ENCODE assay signal across 19 cellular contexts in the genomic region with DNA sequence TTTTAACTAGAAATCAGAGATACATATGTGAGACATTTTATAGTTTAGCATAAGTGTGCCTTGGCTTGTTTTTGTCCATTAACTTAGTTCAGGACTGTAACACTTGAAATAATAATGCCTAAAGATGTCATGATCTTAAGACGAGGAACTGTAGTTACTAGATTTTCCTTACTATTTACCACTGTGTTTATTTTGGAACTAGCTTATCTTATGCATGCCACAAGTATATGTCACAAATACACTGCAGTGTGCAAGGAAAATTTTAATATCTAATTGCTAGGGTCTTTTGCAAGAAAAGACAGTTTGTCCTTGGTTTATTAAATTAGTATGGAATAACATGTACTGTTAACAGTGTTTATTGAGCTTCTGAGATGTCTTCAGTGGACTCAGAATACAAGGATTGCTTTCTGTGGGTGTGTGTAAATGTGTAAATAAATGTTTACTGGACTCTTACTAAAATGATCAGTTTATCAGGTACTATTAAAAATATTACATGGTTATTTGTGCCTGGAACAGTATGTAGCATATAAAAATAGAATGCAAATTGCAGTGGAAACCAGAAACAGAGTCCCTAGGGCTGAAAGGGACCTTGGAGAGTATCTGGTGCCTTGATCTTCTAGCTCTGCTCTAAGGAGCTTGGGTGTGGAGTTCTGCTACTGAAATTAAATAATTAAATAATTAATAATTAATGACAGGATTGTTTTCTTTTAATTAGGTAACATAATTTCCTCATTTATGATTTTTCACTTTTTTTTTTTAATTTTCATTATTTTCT. TPM values are rescaled to one million over a fixed set of nuclear protein-coding genes. Genes with fewer than 3 reads are reported as not detected.
A peak's percentile ranks its signal among the peaks of the same experiment; 100 is the strongest.
DNase-seq lines count a peak whose midpoint lies in the region; ATAC-seq, FAIRE-seq and TF ChIP-seq lines count a peak whose summit lies in the region.
"Had no signal": no experiment of that assay in that cellular context is flagged by ENCODE, and none has a peak within 500 bp of the region (broad histone marks: within the 10 kb centered on the region; RNA-seq: fewer than 3 reads in every experiment).

No MANE protein-coding gene starts in this region.

- FAIRE-seq in H54 (lab: Jason Lieb, UNC) = peak; percentile 75
- FAIRE-seq: GM12878 had no signal

- H3K4me1 ChIP-seq in effector memory CD4-positive, alpha-beta T cell (ENCODE audit: control insufficient read depth, insufficient read depth, low read length, poor library complexity, severe bottlenecking) = no peaks in the 10 kb centered on the region

- no peaks in the 10 kb centered on the region for H3K9me3 Mint-ChIP-seq in stimulated activated memory B cell treated with anti-CD40 and anti-IgM and Interleukin-4, amounts not matched to agents 10 μg/mL and 1 μg/mL and 100 μg/mL, for 72 hours
- H3K9me3 Mint-ChIP-seq: activated CD4-positive, alpha-beta memory T cell treated with anti-CD3 and anti-CD28 coated beads, Interleukin-2, amount 10 ng/mL, durations not matched to agents 7 days and 5 days; activated T-cell treated with anti-CD3 and anti-CD28 coated beads, Interleukin-2, amount 50 U/mL, for 72 hours; CD4-positive, alpha-beta memory T cell; dendritic cell treated with granulocyte-macrophage colony-stimulating factor and Interleukin-4, amounts not matched to agents 40 ng/mL and 50 ng/mL, for 4 days had no signal

- no peak for TF ChIP-seq POLR2A in H54 (IDR thresholded peaks at IDR 0.05; ENCODE audit: low read depth, low read length)

- H3K9me3 ChIP-seq in effector memory CD4-positive, alpha-beta T cell (ENCODE audit: control insufficient read depth, low read length) = no peaks in the 10 kb centered on the region
- H3K9me3 ChIP-seq: adrenal gland had no signal

- no peak overlapping the region for H3K4me3 Mint-ChIP-seq in stimulated activated memory B cell treated with anti-CD40 and anti-IgM and Interleukin-4, amounts not matched to agents 10 μg/mL and 1 μg/mL and 100 μg/mL, for 72 hours
- H3K4me3 Mint-ChIP-seq: activated CD4-positive, alpha-beta memory T cell treated with anti-CD3 and anti-CD28 coated beads, Interleukin-2, amount 10 ng/mL, durations not matched to agents 7 days and 5 days; activated T-cell treated with anti-CD3 and anti-CD28 coated beads, Interleukin-2, amount 50 U/mL, for 72 hours; CD4-positive, alpha-beta memory T cell; dendritic cell treated with granulocyte-macrophage colony-stimulating factor and Interleukin-4, amounts not matched to agents 40 ng/mL and 50 ng/mL, for 4 days had no signal

- peak; percentile 49 for ATAC-seq in left ventricle myocardium superior
- no peak for ATAC-seq in stimulated activated memory B cell treated with anti-CD40 and anti-IgM and Interleukin-4, amounts not matched to agents 10 μg/mL and 1 μg/mL and 100 μg/mL, for 72 hours
- ATAC-seq in HG02642 (IDR thresholded peaks at IDR 0.05; ENCODE audit: poor library complexity, unreplicated experiment) = no peak
- ATAC-seq: activated T-cell treated with anti-CD3 and anti-CD28 coated beads, Interleukin-2, amount 50 U/mL, for 72 hours; GM12878; HCT116 had no signal

- peaks cover 7% of the 10 kb centered on the region for H3K4me1 Mint-ChIP-seq in stimulated activated memory B cell treated with anti-CD40 and anti-IgM and Interleukin-4, amounts not matched to agents 10 μg/mL and 1 μg/mL and 100 μg/mL, for 72 hours
- H3K4me1 Mint-ChIP-seq: activated CD4-positive, alpha-beta memory T cell treated with anti-CD3 and anti-CD28 coated beads, Interleukin-2, amount 10 ng/mL, durations not matched to agents 7 days and 5 days had no signal

- intact Hi-C loops in left ventricle myocardium superior (cut with micrococcal nuclease) = loop anchor here (10.0 kb wide), 1 partner anchor 87 kb away; no protein-coding TSS in a partner anchor

- H3K36me3 ChIP-seq in effector memory CD4-positive, alpha-beta T cell (ENCODE audit: control insufficient read depth, insufficient read depth, low read length) = no peaks in the 10 kb centered on the region
- H3K36me3 ChIP-seq: adrenal gland had no signal

- TF ChIP-seq CTCF in VCaP (conservative IDR thresholded peaks at IDR 0.05) = no peak

- H3K27me3 ChIP-seq in effector memory CD4-positive, alpha-beta T cell (replicated peaks; ENCODE audit: control insufficient read depth, insufficient read depth, low read length, poor library complexity, severe bottlenecking) = no peaks in the 10 kb centered on the region
- H3K27me3 ChIP-seq: adrenal gland had no signal

- H3K27me3 Mint-ChIP-seq in stimulated activated memory B cell treated with anti-CD40 and anti-IgM and Interleukin-4, amounts not matched to agents 10 μg/mL and 1 μg/mL and 100 μg/mL, for 72 hours = no peaks in the 10 kb centered on the region
- H3K27me3 Mint-ChIP-seq: dendritic cell treated with granulocyte-macrophage colony-stimulating factor and Interleukin-4, amounts not matched to agents 40 ng/mL and 50 ng/mL, for 4 days had no signal

- no peak overlapping the region for H3K4me3 ChIP-seq in effector memory CD4-positive, alpha-beta T cell (ENCODE audit: insufficient read depth, low read depth, low read length, poor library complexity, severe bottlenecking)
- H3K4me3 ChIP-seq: adrenal gland, GM12878 had no signal

- DNase-seq in H54 (ENCODE audit: insufficient read length, low spot score) (no peak), left ventricle myocardium superior (no peak), NCI-H345 (lab: John Stamatoyannopoulos, UW) (no peak), NCI-H1417 treated with DMSO at 0.1 percent for 48 hours (lab: John Stamatoyannopoulos, UW) (no peak)
- DNase-seq in effector memory CD4-positive, alpha-beta T cell = no peak
- DNase-seq: activated CD4-positive, alpha-beta memory T cell treated with anti-CD3 and anti-CD28 coated beads, Interleukin-2, amount 10 ng/mL, durations not matched to agents 7 days and 5 days; activated T-cell treated with anti-CD3 and anti-CD28 coated beads, Interleukin-2, amount 50 U/mL, for 72 hours; adrenal gland; CD4-positive, alpha-beta memory T cell; KG1; NCI-H1694 treated with DMSO at 0.1 percent for 48 hours; NCI-H446 treated with DMSO at 0.1 percent for 48 hours; occipital lobe had no signal

- no peaks in the 10 kb centered on the region for H3K36me3 Mint-ChIP-seq in stimulated activated memory B cell treated with anti-CD40 and anti-IgM and Interleukin-4, amounts not matched to agents 10 μg/mL and 1 μg/mL and 100 μg/mL, for 72 hours
- H3K36me3 Mint-ChIP-seq: CD4-positive, alpha-beta memory T cell had no signal

- H3K27ac ChIP-seq in VCaP = peak overlapping the region; percentile 62
- no peak overlapping the region for H3K27ac ChIP-seq in effector memory CD4-positive, alpha-beta T cell (ENCODE audit: insufficient read depth, low read length, poor library complexity, severe bottlenecking)

- H3K27ac Mint-ChIP-seq in stimulated activated memory B cell treated with anti-CD40 and anti-IgM and Interleukin-4, amounts not matched to agents 10 μg/mL and 1 μg/mL and 100 μg/mL, for 72 hours = peak overlapping the region; percentile 41
- H3K27ac Mint-ChIP-seq: activated CD4-positive, alpha-beta memory T cell treated with anti-CD3 and anti-CD28 coated beads, Interleukin-2, amount 10 ng/mL, durations not matched to agents 7 days and 5 days; activated T-cell treated with anti-CD3 and anti-CD28 coated beads, Interleukin-2, amount 50 U/mL, for 72 hours; CD4-positive, alpha-beta memory T cell had no signal

RNA-seq across cellular contexts. Expression of gene FGD4, which starts 58.1 kb away (rescaled TPM):
- total RNA-seq in left ventricle myocardium superior = 21.7 TPM
